16 cellular contexts compared by ENCODE assay signal in genomic region chr1:238642231-238642630, GRCh38.
DNase-seq lines count a peak whose midpoint lies in the region; ATAC-seq, FAIRE-seq and TF ChIP-seq lines count a peak whose summit lies in the region.
"Had no signal": no experiment of that assay in that cellular context is flagged by ENCODE, and none has a peak within 500 bp of the region (broad histone marks: within the 10 kb centered on the region; RNA-seq: fewer than 3 reads in every experiment).

No MANE protein-coding gene starts in this region.

- no peak overlapping the region for H3K27ac ChIP-seq in H1 (ENCODE audit: low read depth, low read length)
- H3K27ac ChIP-seq: colonic mucosa, epithelial cell of prostate had no signal

- peak overlapping the region; percentile 15; the same call in 1 of the 2 replicates for H2AFZ ChIP-seq in H1 (ENCODE audit: low read length)

- H3K27me3 ChIP-seq in H1 (replicated peaks in 1 of 4; ENCODE audit: control insufficient read depth in 3 of 4, extremely low read depth in 1 of 4, insufficient read depth in 3 of 4, low read length in 3 of 4), result no peaks in the 10 kb centered on the region
- H3K27me3 ChIP-seq: colonic mucosa had no signal

- no peaks in the 10 kb centered on the region for H3K23me2 ChIP-seq in H1 (ENCODE audit: low read depth, low read length)

- CTCF ChIA-PET in H1 (lab: Charles Lee; ENCODE audit: partially characterized antibody), result interaction anchor here (0.6 kb wide), 1 partner anchor 474 kb away, joined by 3 read pairs; no protein-coding TSS in a partner anchor

- no peak overlapping the region for H3K9ac ChIP-seq in H1 (replicated peaks in 1 of 4; ENCODE audit: extremely low read depth in 1 of 4, low read depth in 3 of 4, low read length in 3 of 4)

- no peak for TF ChIP-seq RAD21 in H1 (IDR thresholded peaks at IDR 0.05 in 1 of 2, conservative IDR thresholded peaks at IDR 0.05 in 1 of 2; ENCODE audit: low read depth in 2 of 2, low read length in 2 of 2)

- no peak for TF ChIP-seq CTCF in H1 (IDR thresholded peaks at IDR 0.05; ENCODE audit: control extremely low read depth in 1 of 3, insufficient read depth in 1 of 3, low read depth in 1 of 3, low read length in 3 of 3)

- no peak overlapping the region for H3K4me3 ChIP-seq in H1 (ENCODE audit: extremely low read depth in 1 of 4, insufficient read depth in 2 of 4, low read depth in 3 of 4, low read length in 4 of 4)
- H3K4me3 ChIP-seq: colonic mucosa, K562 had no signal

- H2BK20ac ChIP-seq in H1 (ENCODE audit: low read length), result no peak overlapping the region

- WGBS in H1 (ENCODE audit: extremely low coverage in 1 of 2, insufficient coverage in 1 of 2, insufficient read length in 1 of 2, insufficient replicate concordance in 2 of 2, low coverage in 1 of 2, low lambda C conversion rate in 2 of 2, missing lambda C conversion rate in 1 of 2), 2 experiments, result 95% methylated on average over 4 of the region's 4 CpGs; no CpG with 5 or more reads in 1 of the 2 experiments

- no peak overlapping the region for H3K14ac ChIP-seq in H1 (ENCODE audit: insufficient read length)

- no peak overlapping the region for H2BK12ac ChIP-seq in H1 (ENCODE audit: low read depth, low read length)

- no peaks in the 10 kb centered on the region for H3K79me2 ChIP-seq in H1 (ENCODE audit: control insufficient read depth in 1 of 2, insufficient read depth in 2 of 2, low read length in 2 of 2)

- no peaks in the 10 kb centered on the region for H3K9me3 ChIP-seq in H1 (ENCODE audit: insufficient read depth in 2 of 2, low read depth in 1 of 2, low read length in 1 of 2)
- H3K9me3 ChIP-seq: colonic mucosa had no signal

- peak; percentile 34 for DNase-seq in HTR-8/SVneo (ENCODE audit: insufficient read length, low spot score)
- peak; percentile 13 for DNase-seq in NCI-H69 (lab: John Stamatoyannopoulos, UW)
- no peak for DNase-seq in H1 (ENCODE audit: low read depth in 1 of 2, low spot score in 2 of 2)
- peak; percentile 45 for DNase-seq in renal cortical epithelial cell (ENCODE audit: low read depth)
- no peak for DNase-seq in NCI-H1436 treated with DMSO at 0.1 percent for 48 hours (lab: John Stamatoyannopoulos, UW)
- DNase-seq: activated CD4-positive, alpha-beta T cell treated with anti-CD3 and anti-CD28 coated beads, Interleukin-2, amount 10 ng/mL, durations not matched to agents 7 days and 5 days; colonic mucosa; left ventricle myocardium superior; natural killer cell; NCI-H1417 treated with DMSO at 0.1 percent for 48 hours had no signal

- FAIRE-seq in HTR-8/SVneo (lab: Jason Lieb, UNC), result no peak
- FAIRE-seq in H1 (lab: Jason Lieb, UNC), result no peak
- FAIRE-seq: GM12891, K562 had no signal

- H4K8ac ChIP-seq in H1 (ENCODE audit: extremely low read depth, insufficient read depth, low read length), result no peak overlapping the region

- no peaks in the 10 kb centered on the region; a peak in 2 of 7 replicates for H3K4me1 ChIP-seq in H1 (replicated peaks in 1 of 4; ENCODE audit: control insufficient read depth in 3 of 4, insufficient read depth in 4 of 4, low read length in 3 of 4)
- H3K4me1 ChIP-seq: colonic mucosa had no signal

- no peak overlapping the region for H4K91ac ChIP-seq in H1 (replicated peaks; ENCODE audit: insufficient read length, low read length)

- H4K5ac ChIP-seq in H1 (ENCODE audit: insufficient read length, low read depth, low read length), result no peak overlapping the region

- H4K20me1 ChIP-seq in H1 (replicated peaks in 1 of 2; ENCODE audit: control insufficient read depth in 1 of 2, insufficient read depth in 2 of 2, low read length in 2 of 2), result no peaks in the 10 kb centered on the region

- no peaks in the 10 kb centered on the region for H3K36me3 ChIP-seq in H1 (ENCODE audit: control insufficient read depth in 2 of 4, insufficient read depth in 4 of 4, low read length in 3 of 4)
- H3K36me3 ChIP-seq: colonic mucosa had no signal

- no peak overlapping the region for H3K4me2 ChIP-seq in H1 (ENCODE audit: insufficient read depth in 1 of 2, low read depth in 2 of 2, low read length in 2 of 2)

- no peak for ATAC-seq in GM21360 (IDR thresholded peaks at IDR 0.05; ENCODE audit: unreplicated experiment)
- no peak for ATAC-seq in GM19324 (IDR thresholded peaks at IDR 0.05; ENCODE audit: low FRiP score, unreplicated experiment)
- ATAC-seq: HCT116, K562, left ventricle myocardium superior, natural killer cell had no signal

- no peak overlapping the region for H2BK5ac ChIP-seq in H1 (ENCODE audit: low read depth, low read length)

- H2BK15ac ChIP-seq in H1 (ENCODE audit: low read length), result no peak overlapping the region

- H3K79me1 ChIP-seq in H1 (ENCODE audit: low read depth, low read length), result no peaks in the 10 kb centered on the region

- H2BK120ac ChIP-seq in H1 (replicated peaks; ENCODE audit: low read depth, low read length), result no peak overlapping the region

- no peak overlapping the region for H2AK5ac ChIP-seq in H1 (ENCODE audit: low read depth, low read length)

- no peak for TF ChIP-seq EP300 in H1 (IDR thresholded peaks at IDR 0.05; ENCODE audit: borderline replicate concordance in 1 of 2, low read depth in 2 of 2, low read length in 2 of 2)

- no peak overlapping the region for H3K56ac ChIP-seq in H1 (replicated peaks; ENCODE audit: insufficient read length, low read depth, low read length)

- no peak overlapping the region for H3K23ac ChIP-seq in H1 (ENCODE audit: insufficient read length)

- POLR2A ChIA-PET in H1 (lab: Charles Lee; ENCODE audit: partially characterized antibody), result no interaction called here

- no peak for TF ChIP-seq POLR2A in H1 (IDR thresholded peaks at IDR 0.05; ENCODE audit: control extremely low read depth in 1 of 2, low read depth in 2 of 2, low read length in 2 of 2)

- no peak overlapping the region for H3K4ac ChIP-seq in H1 (replicated peaks; ENCODE audit: insufficient read length, low read depth, low read length)

- H3K18ac ChIP-seq in H1 (ENCODE audit: extremely low read depth, low read length), result no peak overlapping the region

TF ChIP-seq in H1, 55 proteins besides CTCF, POLR2A, EP300 and RAD21:
- TF ChIP-seq HDAC2 (IDR thresholded peaks at IDR 0.05; ENCODE audit: borderline replicate concordance in 1 of 2, low read depth in 2 of 2, low read length in 2 of 2), result no peak
- TF ChIP-seq BCL11A (IDR thresholded peaks at IDR 0.05; ENCODE audit: low read depth in 2 of 2, low read length in 2 of 2), result no peak
- no peak for TF ChIP-seq E2F6 (IDR thresholded peaks at IDR 0.05)
- no peak for TF ChIP-seq POU5F1 (IDR thresholded peaks at IDR 0.05; ENCODE audit: low read depth, low read length)
- TF ChIP-seq EGR1 (IDR thresholded peaks at IDR 0.05; ENCODE audit: borderline replicate concordance, low read depth, low read length), result no peak

Comparison
In these comparisons a context has a peak if more than half of its experiments do, and no peak if none do; other contexts are left out.
1. DNase-seq: peak in HTR-8/SVneo (single experiment), NCI-H69 (single experiment) and renal cortical epithelial cell (single experiment); none in H1 (0 of 2) and NCI-H1436 treated with DMSO at 0.1 percent for 48 hours (single experiment).